1 cellular context compared by ENCODE assay signal in the genomic region with DNA sequence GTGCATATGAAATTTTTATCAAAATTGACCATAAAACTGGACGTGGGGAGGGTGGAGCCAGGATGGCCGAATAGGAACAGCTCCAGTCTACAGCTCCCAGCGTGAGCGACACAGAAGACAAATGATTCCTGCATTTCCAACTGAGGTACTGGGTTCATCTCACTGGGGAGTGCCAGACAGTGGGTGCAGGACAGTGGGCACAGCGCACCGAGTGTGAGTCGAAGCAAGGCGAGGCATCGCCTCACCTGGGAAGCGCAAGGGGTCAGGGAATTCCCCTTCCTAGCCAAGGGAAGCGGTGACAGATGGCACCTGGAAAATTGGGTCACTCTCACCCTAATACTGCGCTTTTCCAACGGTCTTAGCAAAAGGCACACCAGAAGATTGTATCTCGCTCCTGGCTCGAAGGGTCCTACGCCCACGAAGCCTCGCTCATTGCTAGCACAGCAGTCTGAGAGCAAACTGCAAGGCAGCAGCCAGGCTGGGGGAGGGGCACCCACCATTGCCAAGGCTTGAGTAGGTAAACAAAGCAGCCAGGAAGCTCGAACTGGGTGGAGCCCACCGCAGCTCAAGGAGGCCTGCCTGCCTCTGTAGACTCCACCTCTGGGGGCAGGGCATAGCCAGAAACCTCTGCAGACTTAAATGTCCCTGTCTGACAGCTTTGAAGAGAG.
A peak's percentile ranks its signal among the peaks of the same experiment; 100 is the strongest.
TF ChIP-seq lines count a peak whose summit lies in the region.

No MANE protein-coding gene starts in this region.

TF ChIP-seq in H1, 55 proteins besides CTCF, POLR2A, EP300 and RAD21:
- 0 out of 2 replicates have a peak, but pooled peaks have one; percentile 37 for TF ChIP-seq TAF1 (IDR thresholded peaks at IDR 0.05; ENCODE audit: low read depth, low read length)
- peak; percentile 75 for TF ChIP-seq ASH2L (IDR thresholded peaks at IDR 0.05; ENCODE audit: low read length)
- 0 out of 2 replicates have a peak, but pooled peaks have one; percentile 4 for TF ChIP-seq TCF12 (IDR thresholded peaks at IDR 0.05; ENCODE audit: low read depth, low read length)
- TF ChIP-seq, protein P1, sequence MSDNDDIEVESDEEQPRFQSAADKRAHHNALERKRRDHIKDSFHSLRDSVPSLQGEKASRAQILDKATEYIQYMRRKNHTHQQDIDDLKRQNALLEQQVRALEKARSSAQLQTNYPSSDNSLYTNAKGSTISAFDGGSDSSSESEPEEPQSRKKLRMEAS (IDR thresholded peaks at IDR 0.05), result peak; percentile 11; the same call in 1 of the 2 replicates
- peak; percentile 37; the same call in 1 of the 2 replicates for TF ChIP-seq SP1 (IDR thresholded peaks at IDR 0.05; ENCODE audit: low read depth, low read length)
- TF ChIP-seq RBBP5 (IDR thresholded peaks at IDR 0.05; ENCODE audit: borderline replicate concordance, low read depth, low read length), result peak; percentile 95
